In genomic region chr19:10192922-10193321, GRCh38 we compare ENCODE assay signal across 13 cellular contexts. TPM values are rescaled to one million over a fixed set of nuclear protein-coding genes. Genes with fewer than 3 reads are reported as not detected.
DNase-seq lines count a peak whose midpoint lies in the region; ATAC-seq and TF ChIP-seq lines count a peak whose summit lies in the region.
"Had no signal": no experiment of that assay in that cellular context is flagged by ENCODE, and none has a peak within 500 bp of the region (broad histone marks: within the 10 kb centered on the region; RNA-seq: fewer than 3 reads in every experiment).

No MANE protein-coding gene starts in this region.

- no peaks in the 10 kb centered on the region for H3K9me3 ChIP-seq in SK-N-SH
- H3K9me3 ChIP-seq in NT2/D1 (ENCODE audit: insufficient read depth, low read length), result no peaks in the 10 kb centered on the region
- no peaks in the 10 kb centered on the region for H3K9me3 ChIP-seq in osteoblast (ENCODE audit: low read depth, low read length)
- H3K9me3 ChIP-seq: right atrium auricular region had no signal

- WGBS in SK-N-SH (ENCODE audit: low lambda C conversion rate), result 98% methylated on average over 6 of the region's 6 CpGs

- TF ChIP-seq RAD21 in SK-N-SH (IDR thresholded peaks at IDR 0.05; ENCODE audit: low read length), result no peak

- no peaks in the 10 kb centered on the region for H3K9me3 Mint-ChIP-seq in MCF 10A (ENCODE audit: unreplicated experiment)

- intact Hi-C loops in MCF 10A (cut with micrococcal nuclease), result no loop called here

- peak overlapping the region; percentile 25 for H3K4me3 Mint-ChIP-seq in MCF 10A (ENCODE audit: unreplicated experiment)

- peaks cover 0 to 13% of the 10 kb centered on the region in 2 experiments for H3K36me3 ChIP-seq in SK-N-SH (replicated peaks in 1 of 2; ENCODE audit: control insufficient read depth in 1 of 2, insufficient read depth in 2 of 2, low read length in 1 of 2)
- peaks cover 39% of the 10 kb centered on the region for H3K36me3 ChIP-seq in NT2/D1 (ENCODE audit: insufficient read depth, insufficient read length, low read length)
- peaks cover 13% of the 10 kb centered on the region for H3K36me3 ChIP-seq in osteoblast (ENCODE audit: insufficient read depth, low read length)
- H3K36me3 ChIP-seq: right atrium auricular region had no signal

- TF ChIP-seq CTCF in SK-N-SH (IDR thresholded peaks at IDR 0.05) (no peak), MCF 10A (IDR thresholded peaks at IDR 0.05; ENCODE audit: unreplicated experiment) (no peak), osteoblast (IDR thresholded peaks at IDR 0.05; ENCODE audit: extremely low read depth, low read depth, low read length) (no peak)

- BruUV-seq in MCF 10A (replicated peaks; lab: Mats Ljungman, UMichigan), result no TSS peak

- CTCF ChIA-PET in SK-N-SH (lab: Yijun Ruan, JAX) (interaction anchor here (1.9 kb wide), 1 partner anchor 57 kb away, joined by 8 read pairs; no protein-coding TSS in a partner anchor), MCF 10A (lab: Yijun Ruan, JAX) (interaction anchor here (0.6 kb wide), 2 partner anchors 117 to 211 kb away, joined by 3 read pairs; partner anchors contain the start of gene CDC37)

- 0 out of 2 replicates have a peak overlapping the region, but pooled peaks have one; percentile 7 for H3K9ac ChIP-seq in SK-N-SH
- peak overlapping the region; percentile 35 for H3K9ac ChIP-seq in NT2/D1 (ENCODE audit: insufficient read length, low read depth)

- no peak for ATAC-seq in SK-N-SH treated with all-trans-retinoic acid at 6 μM for 48 hours

- TF ChIP-seq EP300 in SK-N-SH (IDR thresholded peaks at IDR 0.05; ENCODE audit: borderline replicate concordance in 1 of 2, low read depth in 1 of 2, low read length in 1 of 2), result no peak

- H3K79me2 ChIP-seq in SK-N-SH (ENCODE audit: insufficient read depth) (peaks cover 66% of the 10 kb centered on the region), osteoblast (ENCODE audit: insufficient read depth, low read length) (peaks cover 64% of the 10 kb centered on the region)

- peak overlapping the region in 1 of 2 experiments; percentile 71; a peak in 1 of 4 replicates for H3K27ac ChIP-seq in SK-N-SH (ENCODE audit: low read depth in 2 of 2, low read length in 1 of 2)
- H3K27ac ChIP-seq in osteoblast (ENCODE audit: low read depth, low read length), result peak overlapping the region; percentile 69
- H3K27ac ChIP-seq: right atrium auricular region had no signal

- DNase-seq in SK-N-SH (no peak), NT2/D1 (ENCODE audit: low read depth, low spot score) (no peak), MCF 10A (ENCODE audit: unreplicated experiment) (no peak), osteoblast (ENCODE audit: insufficient read length, low spot score, missing footprints) (no peak), ACHN (no peak), AG08396 (ENCODE audit: low spot score) (no peak)
- DNase-seq in stimulated activated naive CD4-positive, alpha-beta T cell (lab: John Stamatoyannopoulos, UW), result no peak
- DNase-seq: 8988T; GF-D8; NCI-H1048; NK-92 treated with Interleukin-12 subunit alpha and Interleukin-12 subunit beta, amount 100 ng/mL, for 24 hours had no signal

- POLR2A ChIA-PET in SK-N-SH (lab: Yijun Ruan, JAX), result no interaction called here
- POLR2A ChIA-PET in MCF 10A (lab: Yijun Ruan, JAX), result interaction anchor here (0.5 to 2.6 kb wide), 3 partner anchors 10 to 165 kb away, joined by 3 to 7 read pairs (median 3); no protein-coding TSS in a partner anchor

- H3K4me3 ChIP-seq in SK-N-SH (ENCODE audit: low read depth in 2 of 2, low read length in 1 of 2) (peak overlapping the region in 1 of 2 experiments; percentile 82; a peak in 2 of 4 replicates), NT2/D1 (ENCODE audit: insufficient read length, low read depth) (peak overlapping the region; percentile 76), osteoblast (ENCODE audit: insufficient read depth, low read length) (no peak overlapping the region)

- H3K27ac Mint-ChIP-seq in MCF 10A (ENCODE audit: low read depth, unreplicated experiment), result no peak overlapping the region

- peaks cover 17% of the 10 kb centered on the region for H3F3A ChIP-seq in SK-N-SH (replicated peaks; ENCODE audit: insufficient read depth)

- no peaks in the 10 kb centered on the region for H3K27me3 ChIP-seq in SK-N-SH (ENCODE audit: insufficient read depth)
- no peaks in the 10 kb centered on the region for H3K27me3 ChIP-seq in NT2/D1 (ENCODE audit: insufficient read depth, insufficient read length)
- H3K27me3 ChIP-seq in osteoblast (ENCODE audit: insufficient read depth, low read length), result no peaks in the 10 kb centered on the region
- H3K27me3 ChIP-seq: right atrium auricular region had no signal

- peak overlapping the region; percentile 91 for H3K4me2 ChIP-seq in SK-N-SH
- H3K4me2 ChIP-seq in osteoblast (ENCODE audit: insufficient read depth, low read length), result peak overlapping the region; percentile 100

- no peak overlapping the region for H2AFZ ChIP-seq in SK-N-SH (ENCODE audit: low read depth)
- no peak overlapping the region for H2AFZ ChIP-seq in osteoblast (ENCODE audit: low read length)

- no peaks in the 10 kb centered on the region for H3K9me2 ChIP-seq in SK-N-SH

- no peaks in the 10 kb centered on the region for H3K27me3 Mint-ChIP-seq in MCF 10A (ENCODE audit: insufficient read depth, unreplicated experiment)

- H3K36me3 Mint-ChIP-seq in MCF 10A (ENCODE audit: insufficient read depth, unreplicated experiment), result no peaks in the 10 kb centered on the region

- peaks cover 7 to 15% of the 10 kb centered on the region in 2 experiments; a peak in 2 of 4 replicates for H3K4me1 ChIP-seq in SK-N-SH (ENCODE audit: control insufficient read depth in 1 of 2, insufficient read depth in 2 of 2, low read depth in 1 of 2, low read length in 1 of 2)
- H3K4me1 ChIP-seq in NT2/D1 (ENCODE audit: insufficient read depth, insufficient read length), result peaks cover 13% of the 10 kb centered on the region
- peaks cover 26% of the 10 kb centered on the region for H3K4me1 ChIP-seq in osteoblast (ENCODE audit: insufficient read depth, low read length)

- in situ Hi-C loops in ACHN (cut with HindIII; ENCODE audit: low pct_ligation_motif_present, low pct_unique_long_range_greater_than_20kb, low sequenced_read_pairs), result no loop called here

- H3K4me1 Mint-ChIP-seq in MCF 10A (ENCODE audit: insufficient read depth, unreplicated experiment), result no peaks in the 10 kb centered on the region

- H4K20me1 ChIP-seq in SK-N-SH (ENCODE audit: insufficient read depth) (peaks cover 44% of the 10 kb centered on the region; the same call in 1 of the 2 replicates), osteoblast (ENCODE audit: insufficient read depth, low read length) (peaks cover 34% of the 10 kb centered on the region)

TF ChIP-seq in SK-N-SH, 30 proteins besides CTCF, POLR2A, EP300 and RAD21 (continues in another document):
- no peak for TF ChIP-seq USF1 (IDR thresholded peaks at IDR 0.05; ENCODE audit: borderline replicate concordance, low read depth)
- TF ChIP-seq NRF1 (IDR thresholded peaks at IDR 0.05; ENCODE audit: low read depth, low read length), result no peak

TF ChIP-seq in SK-N-SH treated with all-trans-retinoic acid at 6 μM for 48 hours, 23 proteins besides CTCF, POLR2A, EP300 and RAD21 (continues in another document):
- TF ChIP-seq BACH2 (CRISPR knock-in tag; IDR thresholded peaks at IDR 0.05; ENCODE audit: borderline replicate concordance) (no peak), GLIS3 (CRISPR knock-in tag; IDR thresholded peaks at IDR 0.05) (no peak), ZNF565 (CRISPR knock-in tag; conservative IDR thresholded peaks at IDR 0.05; ENCODE audit: low read depth) (no peak), TOX (CRISPR knock-in tag; IDR thresholded peaks at IDR 0.05; ENCODE audit: borderline replicate concordance) (no peak), ESRRG (CRISPR knock-in tag; IDR thresholded peaks at IDR 0.05) (no peak), ZNF70 (CRISPR knock-in tag; IDR thresholded peaks at IDR 0.05) (no peak), ZC3H10 (CRISPR knock-in tag; IDR thresholded peaks at IDR 0.05) (no peak), ZFP30 (CRISPR knock-in tag; IDR thresholded peaks at IDR 0.05) (no peak), ARNTL (CRISPR knock-in tag; IDR thresholded peaks at IDR 0.05; ENCODE audit: borderline replicate concordance, low read depth) (no peak), ISL1 (CRISPR knock-in tag; IDR thresholded peaks at IDR 0.05) (no peak)
- TF ChIP-seq, protein P1, sequence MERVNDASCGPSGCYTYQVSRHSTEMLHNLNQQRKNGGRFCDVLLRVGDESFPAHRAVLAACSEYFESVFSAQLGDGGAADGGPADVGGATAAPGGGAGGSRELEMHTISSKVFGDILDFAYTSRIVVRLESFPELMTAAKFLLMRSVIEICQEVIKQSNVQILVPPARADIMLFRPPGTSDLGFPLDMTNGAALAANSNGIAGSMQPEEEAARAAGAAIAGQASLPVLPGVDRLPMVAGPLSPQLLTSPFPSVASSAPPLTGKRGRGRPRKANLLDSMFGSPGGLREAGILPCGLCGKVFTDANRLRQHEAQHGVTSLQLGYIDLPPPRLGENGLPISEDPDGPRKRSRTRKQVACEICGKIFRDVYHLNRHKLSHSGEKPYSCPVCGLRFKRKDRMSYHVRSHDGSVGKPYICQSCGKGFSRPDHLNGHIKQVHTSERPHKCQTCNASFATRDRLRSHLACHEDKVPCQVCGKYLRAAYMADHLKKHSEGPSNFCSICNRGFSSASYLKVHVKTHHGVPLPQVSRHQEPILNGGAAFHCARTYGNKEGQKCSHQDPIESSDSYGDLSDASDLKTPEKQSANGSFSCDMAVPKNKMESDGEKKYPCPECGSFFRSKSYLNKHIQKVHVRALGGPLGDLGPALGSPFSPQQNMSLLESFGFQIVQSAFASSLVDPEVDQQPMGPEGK (CRISPR knock-in tag; IDR thresholded peaks at IDR 0.05; ENCODE audit: borderline replicate concordance), result no peak

RNA-seq across cellular contexts. Expression of gene DNMT1, which starts 1.8 kb away (rescaled TPM):
- polyA plus RNA-seq in SK-N-SH (2012; rRNA removed), result 46.1 and 58.3 TPM in 2 replicates
- polyA plus RNA-seq in SK-N-SH (2012; cell fraction: cytosol; rRNA removed), result 33.8 and 37.3 TPM in 2 replicates
- 151 and 170 TPM in 2 replicates for polyA plus RNA-seq in SK-N-SH (2012; cell fraction: nucleus; rRNA removed)
- total RNA-seq in MCF 10A (2022) (47.7 and 76.4 TPM in 2 replicates), osteoblast (24.2 and 33.7 TPM in 2 replicates)

RNA-seq across cellular contexts. Expression of gene S1PR2, which starts 38.2 kb away (rescaled TPM):
- 3.6 and 3.8 TPM in 2 replicates for polyA plus RNA-seq in SK-N-SH (2012; rRNA removed)
- polyA plus RNA-seq in SK-N-SH (2012; cell fraction: cytosol; rRNA removed), result 2.1 and 2.5 TPM in 2 replicates
- polyA plus RNA-seq in SK-N-SH (2012; cell fraction: nucleus; rRNA removed), result 3.3 and 4.4 TPM in 2 replicates
- total RNA-seq in MCF 10A (2022), result 0.64 and 0.89 TPM in 2 replicates
- 9.4 and 14.1 TPM in 2 replicates for total RNA-seq in osteoblast

RNA-seq across cellular contexts. Expression of gene MRPL4, which starts 59.1 kb away (rescaled TPM):
- 76.0 and 110 TPM in 2 replicates for polyA plus RNA-seq in SK-N-SH (2012; rRNA removed)
- 47.1 and 75.1 TPM in 2 replicates for polyA plus RNA-seq in SK-N-SH (2012; cell fraction: cytosol; rRNA removed)
- polyA plus RNA-seq in SK-N-SH (2012; cell fraction: nucleus; rRNA removed), result 101 and 137 TPM in 2 replicates
- total RNA-seq in MCF 10A (2022) (99.1 and 120 TPM in 2 replicates), osteoblast (37.1 and 37.3 TPM in 2 replicates)
